ENCODE assay signal across 28 cellular contexts in the genomic region with DNA sequence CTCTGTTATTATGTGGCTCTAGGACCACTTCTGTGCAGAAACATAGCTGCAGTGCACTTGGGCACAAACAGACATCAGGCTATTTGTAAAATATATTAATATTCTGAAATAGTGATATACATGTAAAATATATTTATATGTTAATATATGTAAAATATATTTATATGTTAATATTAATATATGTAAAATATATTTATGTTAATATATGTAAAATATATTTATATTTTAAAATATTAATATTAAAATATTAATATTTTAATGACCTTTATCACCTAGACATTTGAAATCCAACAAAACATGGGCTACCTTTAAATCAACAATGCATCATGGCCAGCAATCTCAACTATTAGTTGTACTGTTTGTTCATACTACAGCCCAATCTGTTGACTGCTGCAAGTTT.
"Had no signal": no experiment of that assay in that cellular context is flagged by ENCODE, and none has a peak within 500 bp of the region (broad histone marks: within the 10 kb centered on the region; RNA-seq: fewer than 3 reads in every experiment).

No MANE protein-coding gene starts in this region.

- H3K4me1 Mint-ChIP-seq: nephron; neural progenitor cell; stimulated activated effector memory CD8-positive, alpha-beta T cell treated with anti-CD3 and anti-CD28 coated beads, Interleukin-12 subunit alpha, Interleukin-12 subunit beta, amount 100 ng/mL, for 72 hours; stimulated activated naive B cell treated with anti-CD40 and anti-IgM and Interleukin-4, amounts not matched to agents 10 μg/mL and 1 μg/mL and 100 μg/mL, for 72 hours had no signal

- H3K9me3 Mint-ChIP-seq: neural progenitor cell had no signal

- H3K27me3 Mint-ChIP-seq: stimulated activated naive B cell treated with anti-CD40 and anti-IgM and Interleukin-4, amounts not matched to agents 10 μg/mL and 1 μg/mL and 100 μg/mL, for 72 hours; stimulated activated naive CD8-positive, alpha-beta T cell treated with anti-CD3 and anti-CD28 coated beads, Interleukin-15, Interleukin-2, amounts not matched to agents 100 ng/mL and 50 ng/mL, for 24 hours had no signal

- DNase-seq: occipital lobe; ovary; posterior cingulate gyrus; psoas muscle; right cardiac atrium; right lobe of liver; sigmoid colon; small intestine; stimulated activated CD4-positive, alpha-beta T cell treated with anti-CD3 and anti-CD28 coated beads, Interleukin-15, amount 100 ng/mL, for 24 hours; stimulated activated CD4-positive, alpha-beta T cell treated with anti-CD3 and anti-CD28 coated beads, Interleukin-2, amount 100 ng/mL, for 24 hours; stimulated activated CD4-positive, alpha-beta T cell treated with anti-CD3 and anti-CD28 coated beads, Interleukin-2, amount 100 ng/mL, for 48 hours; stimulated activated CD4-positive, alpha-beta T cell treated with anti-CD3 and anti-CD28 coated beads, Interleukin-4, amount 100 ng/mL, for 24 hours; stimulated activated naive B cell treated with anti-CD40 and anti-IgM and Interleukin-4, amounts not matched to agents 10 μg/mL and 1 μg/mL and 100 μg/mL, for 72 hours; stimulated activated naive CD4-positive, alpha-beta T cell treated with Interleukin-2 at 50 U/mL for 16 hours; stomach; thyroid gland; trophoblast cell; upper lobe of left lung had no signal

- ATAC-seq: psoas muscle; right cardiac atrium; right lobe of liver; stimulated activated effector memory CD8-positive, alpha-beta T cell treated with anti-CD3 and anti-CD28 coated beads, Interleukin-12 subunit alpha, Interleukin-12 subunit beta, amount 100 ng/mL, for 72 hours; stimulated activated naive B cell treated with anti-CD40 and anti-IgM and Interleukin-4, amounts not matched to agents 10 μg/mL and 1 μg/mL and 100 μg/mL, for 72 hours had no signal

- H3K27ac ChIP-seq: neural progenitor cell, ovary, parathyroid adenoma, psoas muscle, right lobe of liver, sigmoid colon, stomach, thoracic aorta, thyroid gland, tibial nerve, upper lobe of left lung, vagina had no signal

- H3K36me3 Mint-ChIP-seq: neural progenitor cell; stimulated activated effector memory CD8-positive, alpha-beta T cell treated with anti-CD3 and anti-CD28 coated beads, Interleukin-12 subunit alpha, Interleukin-12 subunit beta, amount 100 ng/mL, for 72 hours; stimulated activated naive B cell treated with anti-CD40 and anti-IgM and Interleukin-4, amounts not matched to agents 10 μg/mL and 1 μg/mL and 100 μg/mL, for 72 hours had no signal

- H3K9me3 ChIP-seq: ovary, psoas muscle, right lobe of liver, thoracic aorta, thyroid gland, upper lobe of left lung, vagina had no signal

- H3K36me3 ChIP-seq: neural progenitor cell, ovary, right lobe of liver, sigmoid colon, stomach, thoracic aorta, thyroid gland, tibial nerve, upper lobe of left lung, vagina had no signal

- H3K4me3 Mint-ChIP-seq: nephron; neural progenitor cell; stimulated activated effector memory CD8-positive, alpha-beta T cell treated with anti-CD3 and anti-CD28 coated beads, Interleukin-12 subunit alpha, Interleukin-12 subunit beta, amount 100 ng/mL, for 72 hours; stimulated activated naive B cell treated with anti-CD40 and anti-IgM and Interleukin-4, amounts not matched to agents 10 μg/mL and 1 μg/mL and 100 μg/mL, for 72 hours; stimulated activated naive CD8-positive, alpha-beta T cell treated with anti-CD3 and anti-CD28 coated beads, Interleukin-15, Interleukin-2, amounts not matched to agents 100 ng/mL and 50 ng/mL, for 24 hours had no signal

- H3K4me1 ChIP-seq: parathyroid adenoma, psoas muscle, right lobe of liver, sigmoid colon, stomach, thyroid gland, tibial nerve, upper lobe of left lung, vagina had no signal

- H3K4me3 ChIP-seq: neural progenitor cell, ovary, psoas muscle, right lobe of liver, sigmoid colon, stomach, thoracic aorta, thyroid gland, tibial nerve, upper lobe of left lung, vagina had no signal

- FAIRE-seq: small intestine, urothelium cell line had no signal

- H3K27ac Mint-ChIP-seq: nephron; neural progenitor cell; progenitor cell of endocrine pancreas; stimulated activated effector memory CD8-positive, alpha-beta T cell treated with anti-CD3 and anti-CD28 coated beads, Interleukin-12 subunit alpha, Interleukin-12 subunit beta, amount 100 ng/mL, for 72 hours; stimulated activated naive B cell treated with anti-CD40 and anti-IgM and Interleukin-4, amounts not matched to agents 10 μg/mL and 1 μg/mL and 100 μg/mL, for 72 hours; stimulated activated naive CD8-positive, alpha-beta T cell treated with anti-CD3 and anti-CD28 coated beads, Interleukin-15, Interleukin-2, amounts not matched to agents 100 ng/mL and 50 ng/mL, for 24 hours had no signal

- H3K9ac ChIP-seq: neural progenitor cell, parathyroid adenoma had no signal
